ENCODE assay signal across 8 cellular contexts in the genomic region with DNA sequence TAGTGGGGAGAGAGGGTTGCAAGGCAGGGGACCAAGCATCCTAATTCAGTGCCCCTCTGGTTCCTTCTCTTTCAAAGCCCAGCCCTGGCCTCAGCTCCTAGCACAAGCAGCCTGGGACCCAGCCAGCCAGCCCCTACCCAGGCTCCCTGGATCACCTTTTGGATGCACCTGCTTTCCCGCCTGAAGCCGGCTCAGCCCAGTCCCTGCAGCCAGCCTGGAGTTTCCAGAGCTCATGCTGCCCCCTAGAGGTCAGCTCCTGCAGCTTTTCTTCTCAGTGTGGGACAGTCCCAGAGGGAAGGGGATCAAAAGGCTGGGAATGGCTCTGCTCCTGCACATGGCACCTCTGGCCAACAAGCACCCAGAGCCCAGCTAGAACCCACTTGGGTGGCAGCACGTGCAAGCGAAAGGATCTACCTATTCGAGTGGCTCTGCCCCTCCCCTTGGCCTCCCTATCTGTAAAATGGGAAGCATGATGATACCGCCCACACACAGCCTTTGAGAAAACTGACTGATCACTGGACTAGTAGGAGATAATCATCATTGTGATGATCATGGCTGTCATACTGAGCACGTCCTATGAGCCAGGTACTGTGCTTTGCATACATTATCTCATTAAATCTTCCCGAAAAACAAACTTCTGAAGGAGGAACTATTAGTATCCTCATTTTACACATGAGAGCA. TPM values are rescaled to one million over a fixed set of nuclear protein-coding genes. Genes with fewer than 3 reads are reported as not detected.
DNase-seq lines count a peak whose midpoint lies in the region; ATAC-seq and TF ChIP-seq lines count a peak whose summit lies in the region.

No MANE protein-coding gene starts in this region.

- no peaks in the 10 kb centered on the region for H3K27me3 ChIP-seq in PC-9 (ENCODE audit: insufficient read depth, low read depth)
- H3K27me3 ChIP-seq in prostate gland (replicated peaks; ENCODE audit: insufficient read depth): no peaks in the 10 kb centered on the region

- peak; percentile 92 for TF ChIP-seq CTCF in C4-2B (conservative IDR thresholded peaks at IDR 0.05)
- peak; percentile 93 for TF ChIP-seq CTCF in PC-9 (conservative IDR thresholded peaks at IDR 0.05)
- peak; percentile 25 to 80 (median 68) for TF ChIP-seq CTCF in prostate gland (IDR thresholded peaks at IDR 0.05)

- no peaks in the 10 kb centered on the region for H3K9me3 ChIP-seq in PC-9 (ENCODE audit: insufficient read depth, low read depth)
- no peaks in the 10 kb centered on the region for H3K9me3 ChIP-seq in prostate gland

- H3K79me2 ChIP-seq in PC-9 (ENCODE audit: low read depth): no peaks in the 10 kb centered on the region

- H3K27ac Mint-ChIP-seq in activated naive CD4-positive, alpha-beta T cell treated with anti-CD3 and anti-CD28 coated beads, Interleukin-2, amount 50 U/mL, for 72 hours: no peak overlapping the region
- H3K27ac Mint-ChIP-seq in stimulated activated memory B cell treated with anti-CD40 and anti-IgM and Interleukin-4, amounts not matched to agents 10 μg/mL and 1 μg/mL and 100 μg/mL, for 72 hours: no peak overlapping the region

- H3K9me2 ChIP-seq in PC-9 (ENCODE audit: insufficient read depth): no peaks in the 10 kb centered on the region

- TF ChIP-seq POLR2A in prostate gland (IDR thresholded peaks at IDR 0.05): no peak

- H3K4me1 ChIP-seq in PC-9 (replicated peaks; ENCODE audit: insufficient read depth) (peaks cover 22% of the 10 kb centered on the region), prostate gland (replicated peaks) (no peaks in the 10 kb centered on the region)

- no peaks in the 10 kb centered on the region for H3K36me3 ChIP-seq in PC-9 (ENCODE audit: low read depth)
- H3K36me3 ChIP-seq in prostate gland: no peaks in the 10 kb centered on the region

- H3K36me3 Mint-ChIP-seq in activated naive CD4-positive, alpha-beta T cell treated with anti-CD3 and anti-CD28 coated beads, Interleukin-2, amount 50 U/mL, for 72 hours: no peaks in the 10 kb centered on the region
- no peaks in the 10 kb centered on the region for H3K36me3 Mint-ChIP-seq in stimulated activated memory B cell treated with anti-CD40 and anti-IgM and Interleukin-4, amounts not matched to agents 10 μg/mL and 1 μg/mL and 100 μg/mL, for 72 hours

- intact Hi-C loops in PC-9 (cut with micrococcal nuclease; ENCODE audit: unreplicated experiment) (loop anchor here (1.0 to 10.0 kb wide), 5 partner anchors 33 to 479 kb away; a partner anchor contains a TSS), cardiac septum (cut with DNase I) (loop anchor here (1.0 kb wide), 1 partner anchor 85 kb away; no protein-coding TSS in a partner anchor), prostate gland (cut with DNase I) (loop anchor here (5.0 kb wide), 1 partner anchor 82 kb away; no protein-coding TSS in a partner anchor)

- no peak overlapping the region for H3K4me3 ChIP-seq in PC-9
- H3K4me3 ChIP-seq in prostate gland: no peak overlapping the region

- peaks cover 12% of the 10 kb centered on the region; the same call in 1 of the 2 replicates for H3F3A ChIP-seq in PC-9 (ENCODE audit: insufficient read depth, low read depth)

- H3K4me1 Mint-ChIP-seq in stimulated activated memory B cell treated with anti-CD40 and anti-IgM and Interleukin-4, amounts not matched to agents 10 μg/mL and 1 μg/mL and 100 μg/mL, for 72 hours: no peaks in the 10 kb centered on the region

- no peaks in the 10 kb centered on the region for H3K9me3 Mint-ChIP-seq in activated naive CD4-positive, alpha-beta T cell treated with anti-CD3 and anti-CD28 coated beads, Interleukin-2, amount 50 U/mL, for 72 hours
- no peaks in the 10 kb centered on the region for H3K9me3 Mint-ChIP-seq in stimulated activated memory B cell treated with anti-CD40 and anti-IgM and Interleukin-4, amounts not matched to agents 10 μg/mL and 1 μg/mL and 100 μg/mL, for 72 hours

- ATAC-seq in GM18870 (IDR thresholded peaks at IDR 0.05; ENCODE audit: unreplicated experiment): peak; percentile 50
- ATAC-seq in HG03378 (IDR thresholded peaks at IDR 0.05; ENCODE audit: unreplicated experiment): peak; percentile 79
- ATAC-seq in activated naive CD4-positive, alpha-beta T cell treated with anti-CD3 and anti-CD28 coated beads, Interleukin-2, amount 50 U/mL, for 72 hours: peak; percentile 81 to 86
- no peak for ATAC-seq in stimulated activated memory B cell treated with anti-CD40 and anti-IgM and Interleukin-4, amounts not matched to agents 10 μg/mL and 1 μg/mL and 100 μg/mL, for 72 hours

- H3K27ac ChIP-seq in C4-2B (no peak overlapping the region), PC-9 (no peak overlapping the region), prostate gland (no peak overlapping the region)

- no peak overlapping the region for H3K4me3 Mint-ChIP-seq in stimulated activated memory B cell treated with anti-CD40 and anti-IgM and Interleukin-4, amounts not matched to agents 10 μg/mL and 1 μg/mL and 100 μg/mL, for 72 hours

- no TSS peak for BruUV-seq in PC-9 (replicated peaks; lab: Mats Ljungman, UMichigan)

- H4K20me1 ChIP-seq in PC-9 (ENCODE audit: insufficient read depth): no peaks in the 10 kb centered on the region

- no peak overlapping the region for H3K4me2 ChIP-seq in PC-9

- H3K27me3 Mint-ChIP-seq in stimulated activated memory B cell treated with anti-CD40 and anti-IgM and Interleukin-4, amounts not matched to agents 10 μg/mL and 1 μg/mL and 100 μg/mL, for 72 hours: no peaks in the 10 kb centered on the region

- peak in 1 of 2 experiments; percentile 80 for DNase-seq in PC-9
- DNase-seq in activated naive CD4-positive, alpha-beta T cell treated with anti-CD3 and anti-CD28 coated beads, Interleukin-2, amount 50 U/mL, for 72 hours (ENCODE audit: low spot score in 2 of 2): peak; percentile 61 to 63
- peak; percentile 86 for DNase-seq in cardiac septum (ENCODE audit: low spot score)
- DNase-seq in prostate gland (ENCODE audit: low spot score): peak; percentile 50

- WGBS in prostate gland: 38% methylated on average over 8 of the region's 8 CpGs

- CTCF ChIA-PET in PC-9 (lab: Charles Lee): interaction anchor here (0.6 to 1.6 kb wide), 4 partner anchors 11 to 83 kb away, joined by 4 to 8 read pairs (median 6); no protein-coding TSS in a partner anchor

- POLR2A ChIA-PET in PC-9 (lab: Charles Lee; ENCODE audit: unreplicated experiment): no interaction called here

- no peak overlapping the region for H2AFZ ChIP-seq in PC-9

RNA-seq across cellular contexts. Expression of a gene that starts 48.6 kb away (rescaled TPM):
- not detected in 2 replicates for total RNA-seq in PC-9 (2021)
- not detected for total RNA-seq in activated naive CD4-positive, alpha-beta T cell treated with anti-CD3 and anti-CD28 coated beads, Interleukin-2, amount 50 U/mL, for 72 hours
- total RNA-seq in cardiac septum: not detected
- total RNA-seq in prostate gland: 10 to 100 TPM in 1 of 2 donors, not detected in 1; 15.7 TPM
